In genomic region chr11:94678236-94678635, GRCh38 we compare ENCODE assay signal across 12 cellular contexts.
"Had no signal": no experiment of that assay in that cellular context is flagged by ENCODE, and none has a peak within 500 bp of the region (broad histone marks: within the 10 kb centered on the region; RNA-seq: fewer than 3 reads in every experiment).

No MANE protein-coding gene starts in this region.

- DNase-seq: activated CD4-positive, alpha-beta memory T cell treated with anti-CD3 and anti-CD28 coated beads for 36 hours; activated gamma-delta T cell; activated T-cell treated with anti-CD3 and anti-CD28 coated beads, Interleukin-2, amount 50 U/mL, for 4 hours; glutamatergic neuron; left lung; sigmoid colon; stimulated activated CD4-positive, alpha-beta T cell treated with anti-CD3 and anti-CD28 coated beads, Interleukin-12 subunit alpha, Interleukin-12 subunit beta, amount 100 ng/mL, for 4 hours; stimulated activated naive CD4-positive, alpha-beta T cell; substantia nigra; T-helper 9 cell; upper lobe of left lung had no signal

- H3K4me3 ChIP-seq: left lung, sigmoid colon, upper lobe of left lung had no signal

- ATAC-seq: activated T-cell treated with anti-CD3 and anti-CD28 coated beads, Interleukin-2, amount 50 U/mL, for 4 hours; left lung; natural killer cell treated with Interleukin-12 subunit alpha and Interleukin-12 subunit beta and Interleukin-15 and Interleukin-18, amount 100 ng/mL, for 72 hours had no signal

- H3K27ac ChIP-seq: left lung, sigmoid colon, upper lobe of left lung had no signal
